ENCODE assay signal across 1 cellular context in genomic region chr6:41699063-41699462, GRCh38.
TF ChIP-seq lines count a peak whose summit lies in the region.

No MANE protein-coding gene starts in this region.

TF ChIP-seq in H1, 55 proteins besides CTCF, POLR2A, EP300 and RAD21:
- TF ChIP-seq SAP30 (IDR thresholded peaks at IDR 0.05; ENCODE audit: insufficient read depth, insufficient replicate concordance, low read length) (no peak), RNF2 (IDR thresholded peaks at IDR 0.05; ENCODE audit: borderline replicate concordance, low read depth, low read length, missing control alignments, poor library complexity, severe bottlenecking) (no peak), NRF1 (IDR thresholded peaks at IDR 0.05; ENCODE audit: low read depth, low read length) (no peak), TEAD4 (IDR thresholded peaks at IDR 0.05; ENCODE audit: low read depth, low read length) (no peak), SIN3A (conservative IDR thresholded peaks at IDR 0.05 in 1 of 2, IDR thresholded peaks at IDR 0.05 in 1 of 2; ENCODE audit: low read depth in 1 of 2, low read length in 2 of 2) (no peak), POLR2AphosphoS5 (IDR thresholded peaks at IDR 0.05; ENCODE audit: low read depth, low read length) (no peak), RBBP5 (IDR thresholded peaks at IDR 0.05; ENCODE audit: borderline replicate concordance, low read depth, low read length) (no peak), CBX5 (IDR thresholded peaks at IDR 0.05; ENCODE audit: low read depth, low read length) (no peak), PHF8 (conservative IDR thresholded peaks at IDR 0.05; ENCODE audit: low read depth, low read length) (no peak), TCF12 (IDR thresholded peaks at IDR 0.05; ENCODE audit: low read depth, low read length) (no peak), SUZ12 (IDR thresholded peaks at IDR 0.05; ENCODE audit: low read length) (no peak), ZNF274 (IDR thresholded peaks at IDR 0.05; ENCODE audit: borderline replicate concordance, extremely low read depth, low read length) (no peak), BCL11A (IDR thresholded peaks at IDR 0.05; ENCODE audit: low read depth in 2 of 2, low read length in 2 of 2) (no peak), KDM4A (IDR thresholded peaks at IDR 0.05; ENCODE audit: low read depth, low read length, severe bottlenecking) (no peak), TBP (IDR thresholded peaks at IDR 0.05; ENCODE audit: low read depth, low read length) (no peak), POU5F1 (IDR thresholded peaks at IDR 0.05; ENCODE audit: low read depth, low read length) (no peak), GTF2F1 (IDR thresholded peaks at IDR 0.05; ENCODE audit: borderline replicate concordance, low read depth, low read length) (no peak)
